8 cellular contexts compared by ENCODE assay signal in genomic region chr17:17681187-17681743, GRCh38. TPM values are rescaled to one million over a fixed set of nuclear protein-coding genes. Genes with fewer than 3 reads are reported as not detected.
A peak's percentile ranks its signal among the peaks of the same experiment; 100 is the strongest.
DNase-seq lines count a peak whose midpoint lies in the region; ATAC-seq, FAIRE-seq and TF ChIP-seq lines count a peak whose summit lies in the region.

A gene with protein sequence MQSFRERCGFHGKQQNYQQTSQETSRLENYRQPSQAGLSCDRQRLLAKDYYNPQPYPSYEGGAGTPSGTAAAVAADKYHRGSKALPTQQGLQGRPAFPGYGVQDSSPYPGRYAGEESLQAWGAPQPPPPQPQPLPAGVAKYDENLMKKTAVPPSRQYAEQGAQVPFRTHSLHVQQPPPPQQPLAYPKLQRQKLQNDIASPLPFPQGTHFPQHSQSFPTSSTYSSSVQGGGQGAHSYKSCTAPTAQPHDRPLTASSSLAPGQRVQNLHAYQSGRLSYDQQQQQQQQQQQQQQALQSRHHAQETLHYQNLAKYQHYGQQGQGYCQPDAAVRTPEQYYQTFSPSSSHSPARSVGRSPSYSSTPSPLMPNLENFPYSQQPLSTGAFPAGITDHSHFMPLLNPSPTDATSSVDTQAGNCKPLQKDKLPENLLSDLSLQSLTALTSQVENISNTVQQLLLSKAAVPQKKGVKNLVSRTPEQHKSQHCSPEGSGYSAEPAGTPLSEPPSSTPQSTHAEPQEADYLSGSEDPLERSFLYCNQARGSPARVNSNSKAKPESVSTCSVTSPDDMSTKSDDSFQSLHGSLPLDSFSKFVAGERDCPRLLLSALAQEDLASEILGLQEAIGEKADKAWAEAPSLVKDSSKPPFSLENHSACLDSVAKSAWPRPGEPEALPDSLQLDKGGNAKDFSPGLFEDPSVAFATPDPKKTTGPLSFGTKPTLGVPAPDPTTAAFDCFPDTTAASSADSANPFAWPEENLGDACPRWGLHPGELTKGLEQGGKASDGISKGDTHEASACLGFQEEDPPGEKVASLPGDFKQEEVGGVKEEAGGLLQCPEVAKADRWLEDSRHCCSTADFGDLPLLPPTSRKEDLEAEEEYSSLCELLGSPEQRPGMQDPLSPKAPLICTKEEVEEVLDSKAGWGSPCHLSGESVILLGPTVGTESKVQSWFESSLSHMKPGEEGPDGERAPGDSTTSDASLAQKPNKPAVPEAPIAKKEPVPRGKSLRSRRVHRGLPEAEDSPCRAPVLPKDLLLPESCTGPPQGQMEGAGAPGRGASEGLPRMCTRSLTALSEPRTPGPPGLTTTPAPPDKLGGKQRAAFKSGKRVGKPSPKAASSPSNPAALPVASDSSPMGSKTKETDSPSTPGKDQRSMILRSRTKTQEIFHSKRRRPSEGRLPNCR (N-terminal part only) (plus strand): TSS chr17:17681458. CDS start chr17:17792949, 111,491 bp downstream.

- peak within 1 kb of the TSS; percentile 77 to 87 (median 84) for H3K4me3 ChIP-seq in keratinocyte (ENCODE audit: control insufficient read depth in 2 of 3, extremely low read depth in 1 of 3, insufficient read depth in 2 of 3, low read depth in 1 of 3, low read length in 3 of 3)

- H3K9me1 ChIP-seq in keratinocyte (ENCODE audit: control insufficient read depth, extremely low read depth, insufficient read depth, low read length) = no peaks in the 10 kb centered on the region

- no peak for FAIRE-seq in keratinocyte (lab: Jason Lieb, UNC)

- H3K27ac ChIP-seq in keratinocyte (ENCODE audit: control insufficient read depth, insufficient read depth, low read length) = peak within 1 kb of the TSS; percentile 87

- no peaks in the 10 kb centered on the region for H3K36me3 ChIP-seq in keratinocyte (ENCODE audit: control insufficient read depth in 2 of 2, extremely low read depth in 1 of 2, insufficient read depth in 2 of 2, low read length in 2 of 2)

- dilution Hi-C loops in keratinocyte (cut with MboI; ENCODE audit: extremely low pct_ligation_motif_present, low sequenced_read_pairs) = no loop called here

- peaks cover 42% of the 10 kb centered on the region for H3K79me2 ChIP-seq in keratinocyte (ENCODE audit: control insufficient read depth, insufficient read depth, low read length)

- peak in 2 of 3 experiments; percentile 36 to 82 for TF ChIP-seq CTCF in keratinocyte (optimal IDR thresholded peaks at IDR 0.05 in 1 of 3, IDR thresholded peaks at IDR 0.05 in 1 of 3, conservative IDR thresholded peaks at IDR 0.05 in 1 of 3; ENCODE audit: extremely low read depth in 1 of 3, insufficient read depth in 2 of 3, low read length in 3 of 3)

- H3K9ac ChIP-seq in keratinocyte (ENCODE audit: control insufficient read depth, extremely low read depth, insufficient read depth, low read length) = peak within 1 kb of the TSS; percentile 91

- ATAC-seq in HG02981 (IDR thresholded peaks at IDR 0.05; ENCODE audit: unreplicated experiment) = peak; percentile 49

- H4K20me1 ChIP-seq in keratinocyte (ENCODE audit: control insufficient read depth, extremely low read depth, insufficient read depth, low read length) = peaks cover 5% of the 10 kb centered on the region

- H3K4me1 ChIP-seq in keratinocyte (ENCODE audit: control insufficient read depth, extremely low read depth, insufficient read depth, low read length) = peaks cover 39% of the 10 kb centered on the region

- no peaks in the 10 kb centered on the region for H3K9me3 ChIP-seq in keratinocyte (ENCODE audit: control insufficient read depth, low read depth, low read length)

- H2AFZ ChIP-seq in keratinocyte (ENCODE audit: control insufficient read depth, low read length) = no peak within 1 kb of the TSS

- no peaks in the 10 kb centered on the region for H3K27me3 ChIP-seq in keratinocyte (ENCODE audit: control insufficient read depth, extremely low read depth, insufficient read depth, low read length)

- H3K4me2 ChIP-seq in keratinocyte (ENCODE audit: control insufficient read depth, extremely low read depth, insufficient read depth, low read depth, low read length) = peak within 1 kb of the TSS; percentile 95

- DNase-seq in NCI-H1417 (lab: John Stamatoyannopoulos, UW) = peak; percentile 76 to 81 (median 78)
- DNase-seq in NCI-H1417 treated with DMSO at 0.1 percent for 48 hours (lab: John Stamatoyannopoulos, UW) = no peak
- peak; percentile 31 for DNase-seq in NCI-H2227 treated with DMSO at 0.1 percent for 48 hours (lab: John Stamatoyannopoulos, UW)
- DNase-seq in activated CD4-positive, CD25-positive, alpha-beta regulatory T cell treated with anti-CD3 and anti-CD28 coated beads, Interleukin-2, amount 50 U/mL, for 16 hours (ENCODE audit: low read depth, low spot score) = peak; percentile 17
- DNase-seq in cerebellar cortex (ENCODE audit: low spot score) = peak; percentile 65
- DNase-seq in keratinocyte (ENCODE audit: low read depth, low spot score) = no peak
- DNase-seq in stimulated activated CD4-positive, alpha-beta T cell treated with anti-CD3 and anti-CD28 coated beads, Interleukin-12 subunit alpha, Interleukin-12 subunit beta, amount 100 ng/mL, for 48 hours (ENCODE audit: low read depth in 2 of 3, low spot score in 1 of 3) = peak in 2 of 3 donors; percentile 20 to 66

RNA-seq across cellular contexts. Expression of the gene that starts here (rescaled TPM):
- 2.6 to 3.8 TPM (median 3.2 TPM) in 3 replicates for polyA plus RNA-seq in keratinocyte
- polyA plus RNA-seq in keratinocyte (2011; ENCODE audit: low read depth) = 4.4 TPM
- polyA plus RNA-seq in keratinocyte (2011; cell fraction: cytosol; rRNA removed) = 1.5 and 4.3 TPM in 2 replicates
- 12.7 and 22.4 TPM in 2 replicates for polyA plus RNA-seq in keratinocyte (2011; cell fraction: nucleus; rRNA removed)
- polyA plus RNA-seq in keratinocyte (2012; ENCODE audit: low replicate concordance) = 7.9 and 17.1 TPM in 2 replicates
- 7.0 to 17.7 TPM (median 7.2 TPM) in 3 replicates for polyA minus RNA-seq in keratinocyte
- polyA minus RNA-seq in keratinocyte (2011; cell fraction: cytosol; rRNA and poly(A)+ RNA removed) = 12.1 TPM
- 16.7 and 20.6 TPM in 2 replicates for polyA minus RNA-seq in keratinocyte (2011; cell fraction: nucleus; rRNA and poly(A)+ RNA removed)

Comparison
In these comparisons a context has a peak if more than half of its experiments do, and no peak if none do; other contexts are left out.
1. DNase-seq: peak in NCI-H1417 (3 of 3), NCI-H2227 treated with DMSO at 0.1 percent for 48 hours (single experiment), activated CD4-positive, CD25-positive, alpha-beta regulatory T cell treated with anti-CD3 and anti-CD28 coated beads, Interleukin-2, amount 50 U/mL, for 16 hours (single experiment), cerebellar cortex (single experiment) and stimulated activated CD4-positive, alpha-beta T cell treated with anti-CD3 and anti-CD28 coated beads, Interleukin-12 subunit alpha, Interleukin-12 subunit beta, amount 100 ng/mL, for 48 hours (2 of 3); none in NCI-H1417 treated with DMSO at 0.1 percent for 48 hours (single experiment) and keratinocyte (single experiment).